8 cellular contexts compared by ENCODE assay signal in the genomic region with DNA sequence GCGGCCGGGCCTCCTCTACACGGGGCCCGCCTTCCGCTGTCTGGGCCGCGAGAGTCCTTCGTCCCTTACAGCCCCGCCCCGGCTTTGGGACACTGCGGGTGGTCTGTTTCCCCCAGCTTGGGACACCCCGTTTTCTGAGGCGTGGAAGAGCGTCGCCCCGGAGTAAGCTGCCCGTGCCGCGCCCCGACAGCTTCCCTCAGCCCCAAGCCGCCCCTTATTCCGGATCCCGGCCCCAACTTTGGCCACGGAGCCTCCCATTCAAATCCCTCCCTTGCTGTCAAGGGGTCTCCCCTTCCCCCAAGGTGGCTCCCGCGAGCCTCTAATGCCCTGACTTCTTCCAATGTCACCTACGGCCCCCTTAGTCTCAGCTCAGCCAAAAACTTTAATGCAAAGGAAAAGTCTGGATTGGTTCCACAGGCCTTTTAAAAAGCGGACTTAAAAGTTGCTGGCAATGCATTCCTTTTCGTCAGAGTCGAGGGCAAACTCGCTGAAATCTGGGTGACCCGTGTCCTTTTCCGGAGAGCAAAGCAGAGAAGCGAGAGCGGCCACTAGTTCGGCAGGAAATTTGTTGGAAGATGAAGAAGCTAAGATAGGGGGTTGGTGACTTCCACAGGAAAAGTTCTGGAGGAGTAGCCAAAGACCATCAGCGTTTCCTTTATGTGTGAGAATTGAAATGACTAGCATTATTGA. TPM values are rescaled to one million over a fixed set of nuclear protein-coding genes. Genes with fewer than 3 reads are reported as not detected.
DNase-seq lines count a peak whose midpoint lies in the region; ATAC-seq and TF ChIP-seq lines count a peak whose summit lies in the region.

No MANE protein-coding gene starts in this region.

- H3K27ac ChIP-seq in RWPE1 = peak overlapping the region; percentile 97
- H3K27ac ChIP-seq in effector memory CD4-positive, alpha-beta T cell (ENCODE audit: insufficient read depth, low read length, poor library complexity, severe bottlenecking) = peak overlapping the region; percentile 91
- peak overlapping the region; percentile 96 for H3K27ac ChIP-seq in urinary bladder (ENCODE audit: low read depth)

- under 1% methylated on average over 37 of the region's 37 CpGs for WGBS in urinary bladder

- intact Hi-C loops in activated naive CD4-positive, alpha-beta T cell treated with anti-CD3 and anti-CD28 coated beads for 36 hours (cut with micrococcal nuclease) = loop anchor here (2.0 kb wide), 1 partner anchor 227 kb away; no protein-coding TSS in a partner anchor

- H3K27ac Mint-ChIP-seq in activated naive CD4-positive, alpha-beta T cell treated with anti-CD3 and anti-CD28 coated beads for 36 hours = peak overlapping the region; percentile 76

- peak overlapping the region; percentile 86 for H3K4me3 Mint-ChIP-seq in activated naive CD4-positive, alpha-beta T cell treated with anti-CD3 and anti-CD28 coated beads for 36 hours

- H3K27me3 Mint-ChIP-seq in activated naive CD4-positive, alpha-beta T cell treated with anti-CD3 and anti-CD28 coated beads for 36 hours (ENCODE audit: low read depth) = no peaks in the 10 kb centered on the region

- CTCF ChIA-PET in activated naive CD4-positive, alpha-beta T cell treated with anti-CD3 and anti-CD28 coated beads for 36 hours (lab: Charles Lee) = interaction anchor here (0.6 to 1.8 kb wide), 2 partner anchors 12 to 55 kb away, joined by 3 to 11 read pairs; no protein-coding TSS in a partner anchor
- CTCF ChIA-PET in RWPE1 (lab: Yijun Ruan, JAX) = interaction anchor here (0.6 to 1.6 kb wide), 6 partner anchors 12 to 439 kb away, joined by 3 to 9 read pairs (median 5); no protein-coding TSS in a partner anchor

- POLR2A ChIA-PET in RWPE1 (lab: Yijun Ruan, JAX; ENCODE audit: low non-redundant PET) = no interaction called here

- H3K4me1 ChIP-seq in effector memory CD4-positive, alpha-beta T cell (ENCODE audit: control insufficient read depth, insufficient read depth, low read length, poor library complexity, severe bottlenecking) = peaks cover 25% of the 10 kb centered on the region
- no peaks in the 10 kb centered on the region for H3K4me1 ChIP-seq in urinary bladder (ENCODE audit: insufficient read depth)

- ATAC-seq in GM21381 (IDR thresholded peaks at IDR 0.05; ENCODE audit: unreplicated experiment) = no peak

- H3K4me3 ChIP-seq in effector memory CD4-positive, alpha-beta T cell (ENCODE audit: insufficient read depth, low read depth, low read length, poor library complexity, severe bottlenecking) = peak overlapping the region; percentile 98
- peak overlapping the region; percentile 96 for H3K4me3 ChIP-seq in urinary bladder (ENCODE audit: low read depth, low read length)

- no peaks in the 10 kb centered on the region for H3K27me3 ChIP-seq in effector memory CD4-positive, alpha-beta T cell (replicated peaks; ENCODE audit: control insufficient read depth, insufficient read depth, low read length, poor library complexity, severe bottlenecking)

- DNase-seq in activated naive CD4-positive, alpha-beta T cell treated with anti-CD3 and anti-CD28 coated beads for 36 hours = no peak
- DNase-seq in activated naive CD4-positive, alpha-beta T cell (lab: John Stamatoyannopoulos, UW) = no peak
- DNase-seq in RWPE1 (ENCODE audit: low spot score) (no peak), midbrain (lab: John Stamatoyannopoulos, UW) (peak; percentile 59), HPDE6-E6E7 (ENCODE audit: extremely low spot score) (no peak)
- DNase-seq in effector memory CD4-positive, alpha-beta T cell = no peak

- H3K4me1 Mint-ChIP-seq in activated naive CD4-positive, alpha-beta T cell treated with anti-CD3 and anti-CD28 coated beads for 36 hours (ENCODE audit: low read depth) = peaks cover 34% of the 10 kb centered on the region

- H3K36me3 Mint-ChIP-seq in activated naive CD4-positive, alpha-beta T cell treated with anti-CD3 and anti-CD28 coated beads for 36 hours (ENCODE audit: low read depth) = no peaks in the 10 kb centered on the region

- H3K9me3 ChIP-seq in effector memory CD4-positive, alpha-beta T cell (ENCODE audit: control insufficient read depth, low read length) = no peaks in the 10 kb centered on the region

- no peaks in the 10 kb centered on the region for H3K36me3 ChIP-seq in effector memory CD4-positive, alpha-beta T cell (ENCODE audit: control insufficient read depth, insufficient read depth, low read length)
- H3K36me3 ChIP-seq in urinary bladder (ENCODE audit: insufficient read depth) = no peaks in the 10 kb centered on the region

- H3K9me3 Mint-ChIP-seq in activated naive CD4-positive, alpha-beta T cell treated with anti-CD3 and anti-CD28 coated beads for 36 hours = no peaks in the 10 kb centered on the region

- no peak for TF ChIP-seq CTCF in RWPE1 (conservative IDR thresholded peaks at IDR 0.05; ENCODE audit: low read depth)

RNA-seq across cellular contexts. Expression of gene EXOSC2, which starts 19.9 kb away (rescaled TPM):
- 10 to 100 TPM; 70.1 to 72.6 TPM for total RNA-seq in activated naive CD4-positive, alpha-beta T cell treated with anti-CD3 and anti-CD28 coated beads for 36 hours
- total RNA-seq in urinary bladder = 24.6 TPM
- 18.4 TPM for polyA plus RNA-seq in urinary bladder

RNA-seq across cellular contexts. Expression of gene PRDM12, which starts 49.0 kb away (rescaled TPM):
- not detected for total RNA-seq in activated naive CD4-positive, alpha-beta T cell treated with anti-CD3 and anti-CD28 coated beads for 36 hours
- not detected for total RNA-seq in urinary bladder
- polyA plus RNA-seq in urinary bladder = not detected
